ENCODE assay signal across 8 cellular contexts in the genomic region with DNA sequence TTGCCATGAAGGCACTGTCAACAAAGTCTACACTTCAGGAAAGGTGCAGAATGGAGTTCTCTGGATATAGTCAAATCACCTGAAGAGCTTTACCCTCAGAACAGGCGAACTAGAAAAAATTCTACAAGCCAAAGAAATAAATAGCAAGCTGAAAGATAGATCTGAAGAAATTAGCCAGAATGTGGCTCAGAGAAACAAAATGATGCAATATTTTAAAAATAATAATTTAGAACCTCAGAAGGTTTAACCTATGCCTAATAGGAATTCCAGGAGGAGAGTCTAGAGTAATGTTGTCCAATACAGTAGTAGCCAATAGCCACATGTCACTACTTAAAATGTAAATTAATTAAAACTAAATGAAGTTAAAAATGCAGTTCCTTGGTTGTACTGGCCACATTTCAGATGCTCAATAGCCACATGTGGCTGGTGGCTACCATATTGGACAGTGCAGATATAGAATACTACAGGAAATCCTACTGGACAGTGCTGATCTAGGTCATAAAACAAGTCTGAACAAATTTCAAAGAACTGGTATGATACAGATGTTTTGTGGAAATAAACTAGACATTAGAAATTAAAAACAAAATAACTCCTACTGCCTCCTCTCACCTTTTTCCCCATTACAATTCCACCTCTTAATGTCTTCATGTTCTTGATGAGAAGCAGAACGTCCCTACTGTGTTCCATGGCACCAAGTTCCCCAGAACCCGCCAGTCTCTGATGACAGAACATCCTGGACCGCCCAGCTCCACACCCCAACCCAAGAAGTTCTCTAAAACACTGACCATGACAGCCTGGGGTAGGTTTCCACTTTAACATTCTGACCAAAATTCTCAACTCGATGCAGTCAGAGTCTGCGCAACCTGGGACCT. TPM values are rescaled to one million over a fixed set of nuclear protein-coding genes. Genes with fewer than 3 reads are reported as not detected.
DNase-seq lines count a peak whose midpoint lies in the region; ATAC-seq and TF ChIP-seq lines count a peak whose summit lies in the region.

No MANE protein-coding gene starts in this region.

- no peaks in the 10 kb centered on the region for H3K27me3 Mint-ChIP-seq in progenitor cell of endocrine pancreas

- H3K27me3 ChIP-seq in SK-N-SH (ENCODE audit: insufficient read depth), result no peaks in the 10 kb centered on the region

- H3F3A ChIP-seq in SK-N-SH (replicated peaks; ENCODE audit: insufficient read depth), result peaks cover 8% of the 10 kb centered on the region

- H2AFZ ChIP-seq in SK-N-SH (ENCODE audit: low read depth), result peak overlapping the region; percentile 98

- no peak for DNase-seq in SK-N-SH
- DNase-seq in fibroblast of villous mesenchyme (ENCODE audit: low read depth), result no peak
- no peak for DNase-seq in progenitor cell of endocrine pancreas (ENCODE audit: low spot score, unreplicated experiment)
- no peak for DNase-seq in NCI-H1092 (lab: John Stamatoyannopoulos, UW)
- DNase-seq in NCI-H1417 treated with DMSO at 0.1 percent for 48 hours (lab: John Stamatoyannopoulos, UW), result no peak
- DNase-seq in NCI-H1417 (lab: John Stamatoyannopoulos, UW), result no peak

- TF ChIP-seq CTCF in SK-N-SH (IDR thresholded peaks at IDR 0.05) (no peak), fibroblast of villous mesenchyme (IDR thresholded peaks at IDR 0.05; ENCODE audit: insufficient read depth, low read depth, low read length) (no peak), progenitor cell of endocrine pancreas (IDR thresholded peaks at IDR 0.05; ENCODE audit: unreplicated experiment) (no peak)

- peak overlapping the region; percentile 67 to 71 for H3K27ac ChIP-seq in SK-N-SH (ENCODE audit: low read depth in 2 of 2, low read length in 1 of 2)

- H3K36me3 ChIP-seq in SK-N-SH (replicated peaks in 1 of 2; ENCODE audit: control insufficient read depth in 1 of 2, insufficient read depth in 2 of 2, low read length in 1 of 2), result peaks cover 10 to 14% of the 10 kb centered on the region in 2 experiments

- peak overlapping the region; percentile 96 for H3K27ac Mint-ChIP-seq in progenitor cell of endocrine pancreas

- H3K4me1 ChIP-seq in SK-N-SH (ENCODE audit: control insufficient read depth in 1 of 2, insufficient read depth in 2 of 2, low read depth in 1 of 2, low read length in 1 of 2), result peaks cover 0 to 4% of the 10 kb centered on the region in 2 experiments; a peak in 2 of 4 replicates

- peak overlapping the region; percentile 71 to 75 for H3K4me3 ChIP-seq in SK-N-SH (ENCODE audit: low read depth in 2 of 2, low read length in 1 of 2)
- peak overlapping the region; percentile 94 for H3K4me3 ChIP-seq in fibroblast of villous mesenchyme (ENCODE audit: low read depth, low read length)

- H3K9ac ChIP-seq in SK-N-SH, result peak overlapping the region; percentile 83

- H3K9me3 ChIP-seq in SK-N-SH, result no peaks in the 10 kb centered on the region

- TF ChIP-seq RAD21 in SK-N-SH (IDR thresholded peaks at IDR 0.05; ENCODE audit: low read length), result no peak

- peaks cover 16% of the 10 kb centered on the region; the same call in 1 of the 2 replicates for H3K79me2 ChIP-seq in SK-N-SH (ENCODE audit: insufficient read depth)

- TF ChIP-seq EP300 in SK-N-SH (IDR thresholded peaks at IDR 0.05; ENCODE audit: borderline replicate concordance in 1 of 2, low read depth in 1 of 2, low read length in 1 of 2), result no peak

- POLR2A ChIA-PET in SK-N-SH (lab: Yijun Ruan, JAX), result interaction anchor here (1.7 kb wide), 1 partner anchor 197 kb away, joined by 14 read pairs; a partner anchor contains a TSS

- no peaks in the 10 kb centered on the region for H3K36me3 Mint-ChIP-seq in progenitor cell of endocrine pancreas (ENCODE audit: insufficient read depth)

- H3K9me2 ChIP-seq in SK-N-SH, result no peaks in the 10 kb centered on the region

- peaks cover 29% of the 10 kb centered on the region for H3K4me1 Mint-ChIP-seq in progenitor cell of endocrine pancreas (ENCODE audit: low read depth)

- H3K4me2 ChIP-seq in SK-N-SH, result peak overlapping the region; percentile 88

- ATAC-seq in GM18870 (IDR thresholded peaks at IDR 0.05; ENCODE audit: unreplicated experiment) (peak; percentile 33), HG02763 (IDR thresholded peaks at IDR 0.05; ENCODE audit: unreplicated experiment) (peak; percentile 20)

- CTCF ChIA-PET in SK-N-SH (lab: Yijun Ruan, JAX), result interaction anchor here (1.0 to 2.8 kb wide), 2 partner anchors 34 to 360 kb away, joined by 4 to 18 read pairs; no protein-coding TSS in a partner anchor

- WGBS in SK-N-SH (ENCODE audit: low lambda C conversion rate), result 18% methylated on average over 6 of the region's 6 CpGs

- H3K4me3 Mint-ChIP-seq in progenitor cell of endocrine pancreas (ENCODE audit: low read depth), result peak overlapping the region; percentile 97

- H4K20me1 ChIP-seq in SK-N-SH (ENCODE audit: insufficient read depth), result no peaks in the 10 kb centered on the region

- no peaks in the 10 kb centered on the region for H3K9me3 Mint-ChIP-seq in progenitor cell of endocrine pancreas (ENCODE audit: low read depth)

TF ChIP-seq in SK-N-SH, 30 proteins besides CTCF, POLR2A, EP300 and RAD21 (continues in another document):
- TF ChIP-seq SIN3A (IDR thresholded peaks at IDR 0.05; ENCODE audit: borderline replicate concordance, low read depth, low read length), result no peak
- TF ChIP-seq POLR2AphosphoS5 (IDR thresholded peaks at IDR 0.05; ENCODE audit: low read depth, low read length), result no peak
- no peak for TF ChIP-seq MXI1 (IDR thresholded peaks at IDR 0.05; ENCODE audit: low read depth, low read length)
- no peak for TF ChIP-seq TCF12 (IDR thresholded peaks at IDR 0.05)
- TF ChIP-seq FOSL2 (IDR thresholded peaks at IDR 0.05; ENCODE audit: borderline replicate concordance, low read depth), result no peak
- TF ChIP-seq, protein P1, sequence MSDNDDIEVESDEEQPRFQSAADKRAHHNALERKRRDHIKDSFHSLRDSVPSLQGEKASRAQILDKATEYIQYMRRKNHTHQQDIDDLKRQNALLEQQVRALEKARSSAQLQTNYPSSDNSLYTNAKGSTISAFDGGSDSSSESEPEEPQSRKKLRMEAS (IDR thresholded peaks at IDR 0.05; ENCODE audit: low read depth), result no peak
- no peak for TF ChIP-seq GATA2 (CRISPR knock-in tag; IDR thresholded peaks at IDR 0.05)
- TF ChIP-seq ELF1 (IDR thresholded peaks at IDR 0.05), result no peak
- TF ChIP-seq RXRA (IDR thresholded peaks at IDR 0.05; ENCODE audit: borderline replicate concordance, low read depth), result no peak
- TF ChIP-seq, protein P2, sequence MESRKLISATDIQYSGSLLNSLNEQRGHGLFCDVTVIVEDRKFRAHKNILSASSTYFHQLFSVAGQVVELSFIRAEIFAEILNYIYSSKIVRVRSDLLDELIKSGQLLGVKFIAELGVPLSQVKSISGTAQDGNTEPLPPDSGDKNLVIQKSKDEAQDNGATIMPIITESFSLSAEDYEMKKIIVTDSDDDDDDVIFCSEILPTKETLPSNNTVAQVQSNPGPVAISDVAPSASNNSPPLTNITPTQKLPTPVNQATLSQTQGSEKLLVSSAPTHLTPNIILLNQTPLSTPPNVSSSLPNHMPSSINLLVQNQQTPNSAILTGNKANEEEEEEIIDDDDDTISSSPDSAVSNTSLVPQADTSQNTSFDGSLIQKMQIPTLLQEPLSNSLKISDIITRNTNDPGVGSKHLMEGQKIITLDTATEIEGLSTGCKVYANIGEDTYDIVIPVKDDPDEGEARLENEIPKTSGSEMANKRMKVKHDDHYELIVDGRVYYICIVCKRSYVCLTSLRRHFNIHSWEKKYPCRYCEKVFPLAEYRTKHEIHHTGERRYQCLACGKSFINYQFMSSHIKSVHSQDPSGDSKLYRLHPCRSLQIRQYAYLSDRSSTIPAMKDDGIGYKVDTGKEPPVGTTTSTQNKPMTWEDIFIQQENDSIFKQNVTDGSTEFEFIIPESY (IDR thresholded peaks at IDR 0.05; ENCODE audit: borderline replicate concordance, low read depth), result no peak
- TF ChIP-seq RFX5 (IDR thresholded peaks at IDR 0.05; ENCODE audit: low read length), result no peak
- TF ChIP-seq, protein P3, sequence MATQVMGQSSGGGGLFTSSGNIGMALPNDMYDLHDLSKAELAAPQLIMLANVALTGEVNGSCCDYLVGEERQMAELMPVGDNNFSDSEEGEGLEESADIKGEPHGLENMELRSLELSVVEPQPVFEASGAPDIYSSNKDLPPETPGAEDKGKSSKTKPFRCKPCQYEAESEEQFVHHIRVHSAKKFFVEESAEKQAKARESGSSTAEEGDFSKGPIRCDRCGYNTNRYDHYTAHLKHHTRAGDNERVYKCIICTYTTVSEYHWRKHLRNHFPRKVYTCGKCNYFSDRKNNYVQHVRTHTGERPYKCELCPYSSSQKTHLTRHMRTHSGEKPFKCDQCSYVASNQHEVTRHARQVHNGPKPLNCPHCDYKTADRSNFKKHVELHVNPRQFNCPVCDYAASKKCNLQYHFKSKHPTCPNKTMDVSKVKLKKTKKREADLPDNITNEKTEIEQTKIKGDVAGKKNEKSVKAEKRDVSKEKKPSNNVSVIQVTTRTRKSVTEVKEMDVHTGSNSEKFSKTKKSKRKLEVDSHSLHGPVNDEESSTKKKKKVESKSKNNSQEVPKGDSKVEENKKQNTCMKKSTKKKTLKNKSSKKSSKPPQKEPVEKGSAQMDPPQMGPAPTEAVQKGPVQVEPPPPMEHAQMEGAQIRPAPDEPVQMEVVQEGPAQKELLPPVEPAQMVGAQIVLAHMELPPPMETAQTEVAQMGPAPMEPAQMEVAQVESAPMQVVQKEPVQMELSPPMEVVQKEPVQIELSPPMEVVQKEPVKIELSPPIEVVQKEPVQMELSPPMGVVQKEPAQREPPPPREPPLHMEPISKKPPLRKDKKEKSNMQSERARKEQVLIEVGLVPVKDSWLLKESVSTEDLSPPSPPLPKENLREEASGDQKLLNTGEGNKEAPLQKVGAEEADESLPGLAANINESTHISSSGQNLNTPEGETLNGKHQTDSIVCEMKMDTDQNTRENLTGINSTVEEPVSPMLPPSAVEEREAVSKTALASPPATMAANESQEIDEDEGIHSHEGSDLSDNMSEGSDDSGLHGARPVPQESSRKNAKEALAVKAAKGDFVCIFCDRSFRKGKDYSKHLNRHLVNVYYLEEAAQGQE (IDR thresholded peaks at IDR 0.05; ENCODE audit: low read depth, low read length), result no peak

RNA-seq across cellular contexts. Expression of a gene that starts 0.6 kb away (rescaled TPM):
- 3.2 and 3.5 TPM in 2 replicates for polyA plus RNA-seq in SK-N-SH (2012; rRNA removed)
- polyA plus RNA-seq in SK-N-SH (2012; cell fraction: cytosol; rRNA removed), result 4.2 and 4.8 TPM in 2 replicates
- 2.8 and 3.3 TPM in 2 replicates for polyA plus RNA-seq in SK-N-SH (2012; cell fraction: nucleus; rRNA removed)
- total RNA-seq in fibroblast of villous mesenchyme, result 3.5 TPM in 2 replicates
- 11.7 and 13.9 TPM in 2 replicates for total RNA-seq in progenitor cell of endocrine pancreas

RNA-seq across cellular contexts. Expression of a gene that starts 26.9 kb away (rescaled TPM):
- not detected in 2 replicates for polyA plus RNA-seq in SK-N-SH (2012; rRNA removed)
- not detected in 2 replicates for polyA plus RNA-seq in SK-N-SH (2012; cell fraction: cytosol; rRNA removed)
- polyA plus RNA-seq in SK-N-SH (2012; cell fraction: nucleus; rRNA removed), result 0.07 TPM in 1 of 2 replicates, not detected in the other
- total RNA-seq in fibroblast of villous mesenchyme, result not detected in 2 replicates
- total RNA-seq in progenitor cell of endocrine pancreas, result 0.24 and 0.31 TPM in 2 replicates
